ENCODE assay signal across 1 cellular context in genomic region chr11:102014756-102015155, GRCh38.
TF ChIP-seq lines count a peak whose summit lies in the region.

No MANE protein-coding gene starts in this region.

TF ChIP-seq in IMR-90, 13 proteins besides CTCF, POLR2A, EP300 and RAD21:
- no peak for TF ChIP-seq BHLHE40 (IDR thresholded peaks at IDR 0.05; ENCODE audit: low read depth, low read length)
- TF ChIP-seq SMC3 (IDR thresholded peaks at IDR 0.05; ENCODE audit: low read depth, low read length) = no peak
- no peak for TF ChIP-seq ELK1 (IDR thresholded peaks at IDR 0.05; ENCODE audit: borderline replicate concordance, low read depth, low read length)
- TF ChIP-seq CHD1 (IDR thresholded peaks at IDR 0.05; ENCODE audit: low read depth, low read length) = no peak
- TF ChIP-seq USF2 (IDR thresholded peaks at IDR 0.05; ENCODE audit: low read depth, low read length) = no peak
